Comparison of ENCODE assay signal across 8 cellular contexts in the genomic region with DNA sequence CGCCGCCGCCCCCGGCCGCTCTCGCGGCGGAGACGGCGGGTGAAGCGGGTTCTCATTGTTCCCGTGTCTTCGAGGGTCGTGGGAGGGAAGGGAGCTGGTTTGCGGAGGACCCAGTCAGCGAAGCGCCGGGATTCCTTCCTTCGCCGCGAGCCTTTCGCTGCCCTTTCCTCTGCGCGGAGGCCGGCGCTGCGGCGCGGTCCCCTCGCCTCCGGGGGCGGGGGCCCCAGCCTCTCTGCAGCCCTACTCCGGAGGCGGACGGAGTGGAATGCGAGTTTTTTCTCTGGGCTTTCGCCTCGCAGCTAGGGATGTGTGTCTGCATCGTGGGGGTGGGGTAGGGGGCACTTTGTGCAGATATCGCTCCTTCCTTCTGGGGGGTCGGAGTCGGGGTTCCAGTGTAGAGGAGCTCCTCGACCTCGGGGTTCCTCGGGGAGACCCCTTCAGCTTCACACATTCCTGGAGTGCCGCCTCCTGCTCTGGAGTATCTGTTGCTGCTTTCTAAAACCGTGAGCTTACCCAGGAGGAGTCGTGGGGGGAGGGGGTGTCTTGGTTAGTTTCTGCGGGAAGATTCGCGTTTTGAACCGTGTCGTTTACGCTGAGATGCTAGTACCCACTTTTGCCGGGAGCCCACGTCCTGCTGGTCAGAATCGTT. TPM values are rescaled to one million over a fixed set of nuclear protein-coding genes. Genes with fewer than 3 reads are reported as not detected.
A peak's percentile ranks its signal among the peaks of the same experiment; 100 is the strongest.
DNase-seq lines count a peak whose midpoint lies in the region; ATAC-seq, FAIRE-seq and TF ChIP-seq lines count a peak whose summit lies in the region.

No MANE protein-coding gene starts in this region.

- no peak overlapping the region for H3K23ac ChIP-seq in H1 (ENCODE audit: insufficient read length)

- peaks cover 0 to 7% (median 2%) of the 10 kb centered on the region in 4 experiments; a peak in 3 of 7 replicates for H3K4me1 ChIP-seq in H1 (replicated peaks in 1 of 4; ENCODE audit: control insufficient read depth in 3 of 4, insufficient read depth in 4 of 4, low read length in 3 of 4)

- H3K9ac ChIP-seq in H1 (replicated peaks in 1 of 4; ENCODE audit: extremely low read depth in 1 of 4, low read depth in 3 of 4, low read length in 3 of 4): peak overlapping the region; percentile 80 to 97 (median 83)

- no peak overlapping the region for H2BK12ac ChIP-seq in H1 (ENCODE audit: low read depth, low read length)

- H3K56ac ChIP-seq in H1 (replicated peaks; ENCODE audit: insufficient read length, low read depth, low read length): peak overlapping the region; percentile 71

- no peak for TF ChIP-seq EP300 in H1 (IDR thresholded peaks at IDR 0.05; ENCODE audit: borderline replicate concordance in 1 of 2, low read depth in 2 of 2, low read length in 2 of 2)

- no peak overlapping the region for H2AK5ac ChIP-seq in H1 (ENCODE audit: low read depth, low read length)

- FAIRE-seq in H1 (lab: Jason Lieb, UNC): no peak

- no peaks in the 10 kb centered on the region; the same call in 1 of the 2 replicates for H3K79me1 ChIP-seq in H1 (ENCODE audit: low read depth, low read length)

- peak overlapping the region; percentile 94 for H4K8ac ChIP-seq in H1 (ENCODE audit: extremely low read depth, insufficient read depth, low read length)

- CTCF ChIA-PET in H1 (lab: Charles Lee; ENCODE audit: partially characterized antibody): interaction anchor here (0.7 to 2.3 kb wide), 6 partner anchors 11 to 124 kb away, joined by 3 to 8 read pairs (median 4); no protein-coding TSS in a partner anchor

- no peak overlapping the region for H2BK15ac ChIP-seq in H1 (ENCODE audit: low read length)

- H2BK20ac ChIP-seq in H1 (ENCODE audit: low read length): 0 out of 2 replicates have a peak overlapping the region, but pooled peaks have one; percentile 13

- no peak overlapping the region for H2BK120ac ChIP-seq in H1 (replicated peaks; ENCODE audit: low read depth, low read length)

- H2AFZ ChIP-seq in H1 (ENCODE audit: low read length): no peak overlapping the region; the same call in 1 of the 2 replicates

- H3K4me3 ChIP-seq in GM06990 (replicated peaks; ENCODE audit: low read depth, low read length): peak overlapping the region; percentile 92
- peak overlapping the region; percentile 71 for H3K4me3 ChIP-seq in LNCaP clone FGC (ENCODE audit: low read depth, low read length)
- peak overlapping the region; percentile 70 to 93 (median 80) for H3K4me3 ChIP-seq in H1 (ENCODE audit: extremely low read depth in 1 of 4, insufficient read depth in 2 of 4, low read depth in 3 of 4, low read length in 4 of 4)

- peaks cover 2 to 14% of the 10 kb centered on the region in 2 experiments for H4K20me1 ChIP-seq in H1 (replicated peaks in 1 of 2; ENCODE audit: control insufficient read depth in 1 of 2, insufficient read depth in 2 of 2, low read length in 2 of 2)

- H3K4me3 Mint-ChIP-seq in mesothelial cell of epicardium: peak overlapping the region; percentile 93
- H3K4me3 Mint-ChIP-seq in stimulated activated naive CD8-positive, alpha-beta T cell treated with anti-CD3 and anti-CD28 coated beads, Interleukin-15, amount 100 ng/mL, for 72 hours: peak overlapping the region; percentile 90 to 96

- no peaks in the 10 kb centered on the region for H3K27me3 Mint-ChIP-seq in mesothelial cell of epicardium (ENCODE audit: low read depth)
- no peaks in the 10 kb centered on the region for H3K27me3 Mint-ChIP-seq in stimulated activated naive CD8-positive, alpha-beta T cell treated with anti-CD3 and anti-CD28 coated beads, Interleukin-15, amount 100 ng/mL, for 72 hours

- 2% methylated on average over 22 of the region's 57 CpGs; no CpG with 5 or more reads in 1 of the 2 experiments for WGBS in H1 (ENCODE audit: extremely low coverage in 1 of 2, insufficient coverage in 1 of 2, insufficient read length in 1 of 2, insufficient replicate concordance in 2 of 2, low coverage in 1 of 2, low lambda C conversion rate in 2 of 2, missing lambda C conversion rate in 1 of 2), 2 experiments

- peak in 1 of 2 experiments; percentile 67; a peak in 2 of 3 replicates for TF ChIP-seq POLR2A in H1 (IDR thresholded peaks at IDR 0.05; ENCODE audit: control extremely low read depth in 1 of 2, low read depth in 2 of 2, low read length in 2 of 2)

- peaks cover 32% of the 10 kb centered on the region for H3K4me1 Mint-ChIP-seq in mesothelial cell of epicardium
- H3K4me1 Mint-ChIP-seq in stimulated activated naive CD8-positive, alpha-beta T cell treated with anti-CD3 and anti-CD28 coated beads, Interleukin-15, amount 100 ng/mL, for 72 hours: peaks cover 40% of the 10 kb centered on the region

- no peak overlapping the region for H3K4ac ChIP-seq in H1 (replicated peaks; ENCODE audit: insufficient read length, low read depth, low read length)

- peak overlapping the region; percentile 75 for H4K91ac ChIP-seq in H1 (replicated peaks; ENCODE audit: insufficient read length, low read length)

- no peaks in the 10 kb centered on the region for H3K9me3 Mint-ChIP-seq in mesothelial cell of epicardium
- H3K9me3 Mint-ChIP-seq in stimulated activated naive CD8-positive, alpha-beta T cell treated with anti-CD3 and anti-CD28 coated beads, Interleukin-15, amount 100 ng/mL, for 72 hours: no peaks in the 10 kb centered on the region

- POLR2A ChIA-PET in H1 (lab: Charles Lee; ENCODE audit: partially characterized antibody): interaction anchor here (0.6 to 4.0 kb wide), 26 partner anchors 9 to 995 kb away, joined by 3 to 33 read pairs (median 4); a partner anchor contains a TSS

- H3K27me3 ChIP-seq in GM06990 (replicated peaks; ENCODE audit: control insufficient read depth, insufficient read depth, low read length) (no peaks in the 10 kb centered on the region), H1 (replicated peaks in 1 of 4; ENCODE audit: control insufficient read depth in 3 of 4, extremely low read depth in 1 of 4, insufficient read depth in 3 of 4, low read length in 3 of 4) (peaks cover 0 to 9% (median 5%) of the 10 kb centered on the region in 4 experiments; a peak in 6 of 7 replicates)

- DNase-seq in GM06990 (ENCODE audit: extremely low read depth, insufficient read length) (no peak), LNCaP clone FGC (ENCODE audit: low read depth) (no peak), H1 (ENCODE audit: low read depth in 1 of 2, low spot score in 2 of 2) (peak in 1 of 2 experiments; percentile 69), mesothelial cell of epicardium (ENCODE audit: low spot score in 2 of 2, unreplicated experiment in 2 of 2) (peak; percentile 45 to 69), amniotic stem cell (lab: John Stamatoyannopoulos, UW) (no peak)
- DNase-seq in activated CD4-positive, CD25-positive, alpha-beta regulatory T cell treated with anti-CD3 and anti-CD28 coated beads, Interleukin-2, amount 50 U/mL, for 16 hours (ENCODE audit: low read depth, low spot score): peak; percentile 6
- peak; percentile 13 to 37 for DNase-seq in stimulated activated naive CD8-positive, alpha-beta T cell treated with anti-CD3 and anti-CD28 coated beads, Interleukin-15, amount 100 ng/mL, for 72 hours

- peak; percentile 24 for ATAC-seq in GM21786 (IDR thresholded peaks at IDR 0.05; ENCODE audit: unreplicated experiment)
- ATAC-seq in stimulated activated naive CD8-positive, alpha-beta T cell treated with anti-CD3 and anti-CD28 coated beads, Interleukin-15, amount 100 ng/mL, for 72 hours: peak; percentile 62

- H3K9me3 ChIP-seq in H1 (ENCODE audit: insufficient read depth in 2 of 2, low read depth in 1 of 2, low read length in 1 of 2): no peaks in the 10 kb centered on the region

- peak overlapping the region; percentile 68 for H3K18ac ChIP-seq in H1 (ENCODE audit: extremely low read depth, low read length)

- H4K5ac ChIP-seq in H1 (ENCODE audit: insufficient read length, low read depth, low read length): peak overlapping the region; percentile 77

- H3K27ac Mint-ChIP-seq in mesothelial cell of epicardium: peak overlapping the region; percentile 94
- H3K27ac Mint-ChIP-seq in stimulated activated naive CD8-positive, alpha-beta T cell treated with anti-CD3 and anti-CD28 coated beads, Interleukin-15, amount 100 ng/mL, for 72 hours: peak overlapping the region; percentile 80 to 85

- H3K36me3 Mint-ChIP-seq in mesothelial cell of epicardium: no peaks in the 10 kb centered on the region

- H3K23me2 ChIP-seq in H1 (ENCODE audit: low read depth, low read length): peaks cover 5% of the 10 kb centered on the region; the same call in 1 of the 2 replicates

- peak overlapping the region; percentile 48 for H2BK5ac ChIP-seq in H1 (ENCODE audit: low read depth, low read length)

- H3K79me2 ChIP-seq in H1 (ENCODE audit: control insufficient read depth in 1 of 2, insufficient read depth in 2 of 2, low read length in 2 of 2): peaks cover 26 to 49% of the 10 kb centered on the region in 2 experiments

- no peak overlapping the region for H3K14ac ChIP-seq in H1 (ENCODE audit: insufficient read length)

- no peaks in the 10 kb centered on the region for H3K36me3 ChIP-seq in GM06990 (ENCODE audit: control insufficient read depth, insufficient read depth, low read length)
- no peaks in the 10 kb centered on the region for H3K36me3 ChIP-seq in H1 (ENCODE audit: control insufficient read depth in 2 of 4, insufficient read depth in 4 of 4, low read length in 3 of 4)

- peak overlapping the region; percentile 71 to 75 for H3K4me2 ChIP-seq in H1 (ENCODE audit: insufficient read depth in 1 of 2, low read depth in 2 of 2, low read length in 2 of 2)

- TF ChIP-seq CTCF in GM06990 (IDR thresholded peaks at IDR 0.05; ENCODE audit: insufficient read depth, low read length, poor library complexity, severe bottlenecking): no peak
- no peak for TF ChIP-seq CTCF in LNCaP clone FGC (IDR thresholded peaks at IDR 0.05; ENCODE audit: control insufficient read depth, extremely low read depth, insufficient read depth)
- TF ChIP-seq CTCF in H1 (IDR thresholded peaks at IDR 0.05; ENCODE audit: control extremely low read depth in 1 of 3, insufficient read depth in 1 of 3, low read depth in 1 of 3, low read length in 3 of 3): no peak
- TF ChIP-seq CTCF in mesothelial cell of epicardium (IDR thresholded peaks at IDR 0.05; ENCODE audit: unreplicated experiment): no peak

- peak overlapping the region; percentile 68 for H3K27ac ChIP-seq in H1 (ENCODE audit: low read depth, low read length)

- TF ChIP-seq RAD21 in H1 (IDR thresholded peaks at IDR 0.05 in 1 of 2, conservative IDR thresholded peaks at IDR 0.05 in 1 of 2; ENCODE audit: low read depth in 2 of 2, low read length in 2 of 2): peak in 1 of 2 experiments; percentile 7; a peak in 1 of 4 replicates

TF ChIP-seq in H1, 55 proteins besides CTCF, POLR2A, EP300 and RAD21 (continues in another document):
- peak; percentile 58 for TF ChIP-seq PHF8 (conservative IDR thresholded peaks at IDR 0.05; ENCODE audit: low read depth, low read length)

RNA-seq across cellular contexts. Expression of a gene that starts 0.6 kb away (rescaled TPM):
- 52.7 and 58.9 TPM in 2 replicates for total RNA-seq in H1 (2021; fragmentation: NEBNext Ultra II Directional; extraction: Animal tissue kit (Norgen Biotek cat#: 25700))
- polyA plus RNA-seq in H1 (2011; rRNA removed): 13.4 and 28.9 TPM in 2 replicates
- polyA plus RNA-seq in H1 (2011; cell fraction: cytosol; rRNA removed): 40.2 TPM
- polyA plus RNA-seq in H1 (2011; cell fraction: nucleus; rRNA removed): 11.1 TPM
- polyA plus RNA-seq in H1 (2012, experiment 1 of 2): 40.5 to 55.6 TPM (median 47.9 TPM) in 4 replicates
- 3.1 TPM for polyA plus RNA-seq in H1 (2012, experiment 2 of 2)
- polyA plus RNA-seq in H1 (2013, experiment 1 of 2): 30.7 TPM
- 32.3 TPM for polyA plus RNA-seq in H1 (2013, experiment 2 of 2)
- 80.7 and 131 TPM in 2 replicates for polyA minus RNA-seq in H1 (2011; rRNA and poly(A)+ RNA removed)
- 51.8 TPM for polyA minus RNA-seq in H1 (2011; cell fraction: cytosol; rRNA and poly(A)+ RNA removed)
- 44.2 TPM for polyA minus RNA-seq in H1 (2011; cell fraction: nucleus; rRNA and poly(A)+ RNA removed)
- 33.6 to 37.6 TPM (median 36.1 TPM) in 3 replicates for total RNA-seq in mesothelial cell of epicardium

Comparison
In these comparisons a context has a peak if more than half of its experiments do, and no peak if none do; other contexts are left out.
1. DNase-seq: peak in activated CD4-positive, CD25-positive, alpha-beta regulatory T cell treated with anti-CD3 and anti-CD28 coated beads, Interleukin-2, amount 50 U/mL, for 16 hours (single experiment), mesothelial cell of epicardium (2 of 2) and stimulated activated naive CD8-positive, alpha-beta T cell treated with anti-CD3 and anti-CD28 coated beads, Interleukin-15, amount 100 ng/mL, for 72 hours (2 of 2); none in GM06990 (single experiment), LNCaP clone FGC (single experiment) and amniotic stem cell (single experiment).
2. Peak in every context shown above with its lines, with median percentiles within 50 percentile points of each other: H3K4me3 ChIP-seq.